8 cellular contexts compared by ENCODE assay signal in genomic region chr17:51259574-51260236, GRCh38. TPM values are rescaled to one million over a fixed set of nuclear protein-coding genes. Genes with fewer than 3 reads are reported as not detected.
DNase-seq lines count a peak whose midpoint lies in the region; ATAC-seq lines count a peak whose summit lies in the region.

MBTD1 (minus strand) TSS chr17:51260049; CDS start chr17:51225161, 34,888 bp downstream.

- H3K9me3 Mint-ChIP-seq in activated CD4-positive, alpha-beta T cell treated with anti-CD3 and anti-CD28 coated beads, Interleukin-2, amount 10 ng/mL, durations not matched to agents 7 days and 5 days = no peaks in the 10 kb centered on the region

- ATAC-seq in HG03457 (IDR thresholded peaks at IDR 0.05; ENCODE audit: unreplicated experiment) = peak; percentile 70

- peak within 1 kb of the TSS; percentile 98 for H3K27ac Mint-ChIP-seq in activated CD4-positive, alpha-beta T cell treated with anti-CD3 and anti-CD28 coated beads, Interleukin-2, amount 10 ng/mL, durations not matched to agents 7 days and 5 days

- POLR2A ChIA-PET in activated CD4-positive, alpha-beta T cell treated with anti-CD3 and anti-CD28 coated beads, Interleukin-2, amount 10 ng/mL, durations not matched to agents 7 days and 5 days (lab: Charles Lee) = no interaction called here

- H3K4me1 Mint-ChIP-seq in activated CD4-positive, alpha-beta T cell treated with anti-CD3 and anti-CD28 coated beads, Interleukin-2, amount 10 ng/mL, durations not matched to agents 7 days and 5 days = peaks cover 66% of the 10 kb centered on the region

- H3K4me3 Mint-ChIP-seq in activated CD4-positive, alpha-beta T cell treated with anti-CD3 and anti-CD28 coated beads, Interleukin-2, amount 10 ng/mL, durations not matched to agents 7 days and 5 days = peak within 1 kb of the TSS; percentile 84

- H3K36me3 Mint-ChIP-seq in activated CD4-positive, alpha-beta T cell treated with anti-CD3 and anti-CD28 coated beads, Interleukin-2, amount 10 ng/mL, durations not matched to agents 7 days and 5 days (ENCODE audit: low read depth) = peaks cover 33% of the 10 kb centered on the region

- peak; percentile 98 for DNase-seq in Ammon's horn (ENCODE audit: low spot score)
- peak; percentile 82 for DNase-seq in GM19240 (ENCODE audit: insufficient read length, low spot score)
- DNase-seq in NCI-H526 treated with DMSO at 0.1 percent for 48 hours (lab: John Stamatoyannopoulos, UW) = peak; percentile 96
- DNase-seq in activated CD4-positive, alpha-beta T cell treated with anti-CD3 and anti-CD28 coated beads, Interleukin-2, amount 10 ng/mL, durations not matched to agents 7 days and 5 days = peak; percentile 97
- DNase-seq in cortex of kidney (lab: John Stamatoyannopoulos, UW) = peak; percentile 73
- peak; percentile 99 for DNase-seq in left kidney (ENCODE audit: low read depth, low spot score)
- peak; percentile 95 for DNase-seq in stimulated activated CD4-positive, alpha-beta T cell treated with anti-CD3 and anti-CD28 coated beads, Interleukin-1b, Interleukin-23, amount 100 ng/mL, for 48 hours

- no peaks in the 10 kb centered on the region for H3K27me3 Mint-ChIP-seq in activated CD4-positive, alpha-beta T cell treated with anti-CD3 and anti-CD28 coated beads, Interleukin-2, amount 10 ng/mL, durations not matched to agents 7 days and 5 days

- CTCF ChIA-PET in activated CD4-positive, alpha-beta T cell treated with anti-CD3 and anti-CD28 coated beads, Interleukin-2, amount 10 ng/mL, durations not matched to agents 7 days and 5 days (lab: Charles Lee) = interaction anchor here (1.1 kb wide), 1 partner anchor 9 kb away, joined by 3 read pairs; no protein-coding TSS in a partner anchor

RNA-seq across cellular contexts. Expression of gene MBTD1, which starts in this region (rescaled TPM):
- total RNA-seq in activated CD4-positive, alpha-beta T cell treated with anti-CD3 and anti-CD28 coated beads, Interleukin-2, amount 10 ng/mL, durations not matched to agents 7 days and 5 days = 10 to 100 TPM; 13.8 to 14.5 TPM

Comparison
In these comparisons a context has a peak if more than half of its experiments do, and no peak if none do; other contexts are left out.
1. Peak in every context shown above with its lines: DNase-seq and ATAC-seq.